Comparison of ENCODE assay signal across 10 cellular contexts in genomic region chr20:53834044-53834442, GRCh38.
DNase-seq lines count a peak whose midpoint lies in the region; ATAC-seq and TF ChIP-seq lines count a peak whose summit lies in the region.
"Had no signal": no experiment of that assay in that cellular context is flagged by ENCODE, and none has a peak within 500 bp of the region (broad histone marks: within the 10 kb centered on the region; RNA-seq: fewer than 3 reads in every experiment).

No MANE protein-coding gene starts in this region.

- H3K36me3 ChIP-seq in Peyer's patch = no peaks in the 10 kb centered on the region

- H3K27ac ChIP-seq in Peyer's patch = peak overlapping the region in 3 of 4 donors; percentile 22 to 57 (median 57)

- TF ChIP-seq CTCF in HFF-Myc (IDR thresholded peaks at IDR 0.05; ENCODE audit: low read depth, low read length, missing control alignments) = no peak
- no peak for TF ChIP-seq CTCF in Peyer's patch (IDR thresholded peaks at IDR 0.05)

- H3K27ac Mint-ChIP-seq in immature natural killer cell = peak overlapping the region; percentile 64 to 99 (median 88)

- H3K9me3 ChIP-seq in Peyer's patch = no peaks in the 10 kb centered on the region

- peak overlapping the region; percentile 2 to 60 (median 48) for H3K4me3 Mint-ChIP-seq in immature natural killer cell

- TF ChIP-seq POLR2A in Peyer's patch (IDR thresholded peaks at IDR 0.05) = no peak

- no peaks in the 10 kb centered on the region for H3K27me3 ChIP-seq in Peyer's patch

- DNase-seq in EH (ENCODE audit: low read depth) = peak; percentile 50
- DNase-seq in HFF-Myc (ENCODE audit: extremely low read depth, low read depth) = peak; percentile 16
- DNase-seq in Peyer's patch = peak in 2 of 3 donors; percentile 77 to 79
- peak in 1 of 3 donors; percentile 33 for DNase-seq in immature natural killer cell
- no peak for DNase-seq in HPDE6-E6E7 (ENCODE audit: extremely low spot score)
- no peak for DNase-seq in NCI-H2227 (lab: John Stamatoyannopoulos, UW; ENCODE audit: unreplicated experiment)
- no peak for DNase-seq in amygdala (lab: John Stamatoyannopoulos, UW)
- DNase-seq: DMS 273 treated with DMSO at 0.1 percent for 48 hours; stimulated activated CD4-positive, alpha-beta T cell treated with anti-CD3 and anti-CD28 coated beads, Interleukin-2, amount 100 ng/mL, for 24 hours had no signal

- H3K4me1 ChIP-seq in Peyer's patch = peaks cover 0 to 36% (median 19%) of the 10 kb centered on the region in 4 donors

- H3K36me3 Mint-ChIP-seq in immature natural killer cell = no peaks in the 10 kb centered on the region

- peaks cover 68 to 85% of the 10 kb centered on the region in 2 donors for H3K4me1 Mint-ChIP-seq in immature natural killer cell

- H3K9me3 Mint-ChIP-seq in immature natural killer cell = no peaks in the 10 kb centered on the region

- H3K4me3 ChIP-seq in HFF-Myc (replicated peaks; ENCODE audit: low read depth, low read length) (no peak overlapping the region), Peyer's patch (no peak overlapping the region)

- no peak for ATAC-seq in HG03135 (IDR thresholded peaks at IDR 0.05; ENCODE audit: unreplicated experiment)

- peaks cover 6 to 14% (median 7%) of the 10 kb centered on the region in 3 donors for H3K27me3 Mint-ChIP-seq in immature natural killer cell (ENCODE audit: low read depth in 3 of 3)

Comparison
In these comparisons a context has a peak if more than half of its experiments do, and no peak if none do; other contexts are left out.
1. DNase-seq: peak in EH (single experiment), HFF-Myc (single experiment) and Peyer's patch (2 of 3); none in HPDE6-E6E7 (single experiment), NCI-H2227 (single experiment) and amygdala (0 of 56).